In genomic region chr4:10495651-10496050, GRCh38 we compare ENCODE assay signal across 20 cellular contexts.
"Had no signal": no experiment of that assay in that cellular context is flagged by ENCODE, and none has a peak within 500 bp of the region (broad histone marks: within the 10 kb centered on the region; RNA-seq: fewer than 3 reads in every experiment).

No MANE protein-coding gene starts in this region.

- H3K36me3 ChIP-seq: adrenal gland, gastrocnemius medialis, neutrophil, upper lobe of right lung, WERI-Rb-1 had no signal

- H3K27me3 ChIP-seq: adrenal gland, gastrocnemius medialis, neutrophil, upper lobe of right lung had no signal

- ATAC-seq: activated naive CD4-positive, alpha-beta T cell treated with anti-CD3 and anti-CD28 coated beads, Interleukin-2, amount 50 U/mL, for 72 hours; esophagus mucosa; gastrocnemius medialis; mucosa of descending colon; naive thymus-derived CD4-positive, alpha-beta T cell; stimulated activated naive B cell treated with anti-CD40 and anti-IgM and Interleukin-4, amounts not matched to agents 10 μg/mL and 1 μg/mL and 100 μg/mL, for 72 hours; upper lobe of right lung had no signal

- H3K4me1 ChIP-seq: adrenal gland, gastrocnemius medialis, upper lobe of right lung had no signal

- H3K9me3 Mint-ChIP-seq: activated naive CD4-positive, alpha-beta T cell treated with anti-CD3 and anti-CD28 coated beads, Interleukin-2, amount 50 U/mL, for 72 hours; activated T-helper 1 cell treated with anti-CD3 and anti-CD28 coated beads, Interleukin-12 subunit alpha, Interleukin-12 subunit beta, Interleukin-2, Interleukin-4 antibody, amounts not matched to agents 30 ng/mL and 10 ng/mL and 1 ng/mL, durations not matched to agents 14 hours and 24 hours and 36 hours; memory B cell; stimulated activated naive B cell treated with anti-CD40 and anti-IgM and Interleukin-4, amounts not matched to agents 10 μg/mL and 1 μg/mL and 100 μg/mL, for 72 hours had no signal

- H3K9me3 ChIP-seq: adrenal gland, gastrocnemius medialis, mucosa of descending colon, neutrophil, upper lobe of right lung had no signal

- FAIRE-seq: bronchial epithelial cell had no signal

- H3K27ac Mint-ChIP-seq: activated naive CD4-positive, alpha-beta T cell treated with anti-CD3 and anti-CD28 coated beads, Interleukin-2, amount 50 U/mL, for 72 hours; activated T-helper 1 cell treated with anti-CD3 and anti-CD28 coated beads, Interleukin-12 subunit alpha, Interleukin-12 subunit beta, Interleukin-2, Interleukin-4 antibody, amounts not matched to agents 30 ng/mL and 10 ng/mL and 1 ng/mL, durations not matched to agents 14 hours and 24 hours and 36 hours; memory B cell; naive thymus-derived CD4-positive, alpha-beta T cell; stimulated activated naive B cell treated with anti-CD40 and anti-IgM and Interleukin-4, amounts not matched to agents 10 μg/mL and 1 μg/mL and 100 μg/mL, for 72 hours had no signal

- H3K4me1 Mint-ChIP-seq: memory B cell; naive thymus-derived CD4-positive, alpha-beta T cell; stimulated activated naive B cell treated with anti-CD40 and anti-IgM and Interleukin-4, amounts not matched to agents 10 μg/mL and 1 μg/mL and 100 μg/mL, for 72 hours had no signal

- H3K4me3 ChIP-seq: adrenal gland, gastrocnemius medialis, mucosa of descending colon, upper lobe of right lung had no signal

- H3K36me3 Mint-ChIP-seq: activated naive CD4-positive, alpha-beta T cell treated with anti-CD3 and anti-CD28 coated beads, Interleukin-2, amount 50 U/mL, for 72 hours; naive thymus-derived CD4-positive, alpha-beta T cell had no signal

- H3K27ac ChIP-seq: adrenal gland, gastrocnemius medialis, neutrophil, upper lobe of right lung, WERI-Rb-1 had no signal

- DNase-seq: activated CD4-positive, alpha-beta T cell treated with anti-CD3 and anti-CD28 coated beads, Interleukin-2, amount 50 U/mL, for 48 hours; activated gamma-delta T cell treated with Interleukin-2 at 50 U/mL for 16 hours; activated T-cell treated with anti-CD3 and anti-CD28 coated beads for 4 hours; adrenal gland; cerebellar nuclear complex; cortex of kidney; effector CD4-positive, alpha-beta T cell; gastrocnemius medialis; head of caudate nucleus; mucosa of descending colon; naive thymus-derived CD4-positive, alpha-beta T cell; stimulated activated naive B cell treated with anti-CD40 and anti-IgM and Interleukin-4, amounts not matched to agents 10 μg/mL and 1 μg/mL and 100 μg/mL, for 72 hours; upper lobe of right lung; WERI-Rb-1 had no signal

- H3K4me3 Mint-ChIP-seq: activated T-helper 1 cell treated with anti-CD3 and anti-CD28 coated beads, Interleukin-12 subunit alpha, Interleukin-12 subunit beta, Interleukin-2, Interleukin-4 antibody, amounts not matched to agents 30 ng/mL and 10 ng/mL and 1 ng/mL, durations not matched to agents 14 hours and 24 hours and 36 hours; memory B cell; naive thymus-derived CD4-positive, alpha-beta T cell; stimulated activated naive B cell treated with anti-CD40 and anti-IgM and Interleukin-4, amounts not matched to agents 10 μg/mL and 1 μg/mL and 100 μg/mL, for 72 hours had no signal
